ENCODE assay signal across 13 cellular contexts in the genomic region with DNA sequence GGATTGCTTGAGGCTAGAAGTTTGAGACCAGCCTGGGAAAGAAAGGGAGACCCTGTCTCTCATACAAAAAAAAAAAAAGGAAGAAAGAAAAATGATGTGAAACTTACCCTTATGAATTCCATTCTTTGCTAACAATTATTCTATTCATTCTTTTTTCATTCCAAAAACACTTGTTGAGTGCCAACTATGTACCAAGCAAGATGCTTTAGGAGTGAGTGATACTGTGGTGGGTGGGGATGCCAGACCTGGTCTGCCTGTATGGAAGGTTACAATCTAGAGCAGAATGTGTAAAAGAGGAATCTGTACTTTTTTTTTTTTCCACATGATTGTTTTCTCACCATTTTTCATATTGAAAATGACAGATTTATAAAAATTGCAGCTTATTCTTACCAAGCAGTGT.
A peak's percentile ranks its signal among the peaks of the same experiment; 100 is the strongest.
DNase-seq lines count a peak whose midpoint lies in the region; ATAC-seq and TF ChIP-seq lines count a peak whose summit lies in the region.
"Had no signal": no experiment of that assay in that cellular context is flagged by ENCODE, and none has a peak within 500 bp of the region (broad histone marks: within the 10 kb centered on the region; RNA-seq: fewer than 3 reads in every experiment).

No MANE protein-coding gene starts in this region.

- peaks cover 85% of the 10 kb centered on the region for H3K4me1 Mint-ChIP-seq in CD4-positive, alpha-beta T cell (ENCODE audit: low read depth)
- peaks cover 11% of the 10 kb centered on the region for H3K4me1 Mint-ChIP-seq in stimulated activated effector memory CD8-positive, alpha-beta T cell treated with anti-CD3 and anti-CD28 coated beads, Interleukin-12 subunit alpha, Interleukin-12 subunit beta, amount 100 ng/mL, for 72 hours

- no peak for ATAC-seq in CD4-positive, alpha-beta T cell (ENCODE audit: poor library complexity)
- no peak for ATAC-seq in stimulated activated effector memory CD8-positive, alpha-beta T cell treated with anti-CD3 and anti-CD28 coated beads, Interleukin-12 subunit alpha, Interleukin-12 subunit beta, amount 100 ng/mL, for 72 hours
- ATAC-seq in GM18861 (IDR thresholded peaks at IDR 0.05; ENCODE audit: unreplicated experiment) = no peak

- CTCF ChIA-PET in CD4-positive, alpha-beta T cell (lab: Charles Lee) = interaction anchor here (0.7 to 6.6 kb wide), 6 partner anchors 14 to 716 kb away, joined by 3 to 65 read pairs (median 4); no protein-coding TSS in a partner anchor

- H2AFZ ChIP-seq in OCI-LY3 (ENCODE audit: low read depth, low read length) = no peak overlapping the region

- H3K4me3 Mint-ChIP-seq in CD4-positive, alpha-beta T cell = peak overlapping the region; percentile 22
- H3K4me3 Mint-ChIP-seq in stimulated activated effector memory CD8-positive, alpha-beta T cell treated with anti-CD3 and anti-CD28 coated beads, Interleukin-12 subunit alpha, Interleukin-12 subunit beta, amount 100 ng/mL, for 72 hours = no peak overlapping the region

- H3K27ac Mint-ChIP-seq in CD4-positive, alpha-beta T cell = peak overlapping the region; percentile 80
- H3K27ac Mint-ChIP-seq in stimulated activated effector memory CD8-positive, alpha-beta T cell treated with anti-CD3 and anti-CD28 coated beads, Interleukin-12 subunit alpha, Interleukin-12 subunit beta, amount 100 ng/mL, for 72 hours = peak overlapping the region; percentile 65

- no peak overlapping the region for H3K4me3 ChIP-seq in OCI-LY3 (ENCODE audit: low read length)
- H3K4me3 ChIP-seq: cardiac muscle cell had no signal

- H3K9ac ChIP-seq in OCI-LY3 (ENCODE audit: low read length) = no peak overlapping the region

- H3K4me1 ChIP-seq in OCI-LY3 (ENCODE audit: low read length) = peaks cover 13% of the 10 kb centered on the region

- no peaks in the 10 kb centered on the region for H3K9me3 Mint-ChIP-seq in CD4-positive, alpha-beta T cell
- no peaks in the 10 kb centered on the region for H3K9me3 Mint-ChIP-seq in stimulated activated effector memory CD8-positive, alpha-beta T cell treated with anti-CD3 and anti-CD28 coated beads, Interleukin-12 subunit alpha, Interleukin-12 subunit beta, amount 100 ng/mL, for 72 hours

- H3K36me3 Mint-ChIP-seq in CD4-positive, alpha-beta T cell (ENCODE audit: low read depth) = peaks cover 96% of the 10 kb centered on the region
- H3K36me3 Mint-ChIP-seq in stimulated activated effector memory CD8-positive, alpha-beta T cell treated with anti-CD3 and anti-CD28 coated beads, Interleukin-12 subunit alpha, Interleukin-12 subunit beta, amount 100 ng/mL, for 72 hours = peaks cover 60% of the 10 kb centered on the region

- TF ChIP-seq CTCF in CD4-positive, alpha-beta T cell (IDR thresholded peaks at IDR 0.05) = no peak
- TF ChIP-seq CTCF in OCI-LY3 (IDR thresholded peaks at IDR 0.05; ENCODE audit: low read depth, low read length) = no peak

- H3K4me2 ChIP-seq in OCI-LY3 (ENCODE audit: low read length) = no peak overlapping the region

- DNase-seq in CD4-positive, alpha-beta T cell = no peak
- no peak for DNase-seq in stimulated activated effector memory CD8-positive, alpha-beta T cell treated with anti-CD3 and anti-CD28 coated beads, Interleukin-12 subunit alpha, Interleukin-12 subunit beta, amount 100 ng/mL, for 72 hours (ENCODE audit: low spot score in 2 of 2)
- DNase-seq in SHP77 treated with DMSO at 0.1 percent for 48 hours (lab: John Stamatoyannopoulos, UW) (no peak), NCI-H2029 (lab: John Stamatoyannopoulos, UW) (no peak), RPMI8226 (no peak)
- DNase-seq: mesendoderm, NCI-H226, posterior cingulate gyrus had no signal

- POLR2A ChIA-PET in CD4-positive, alpha-beta T cell (lab: Charles Lee) = interaction anchor here (1.1 to 10.4 kb wide), 6 partner anchors 9 to 146 kb away, joined by 3 to 181 read pairs (median 8); no protein-coding TSS in a partner anchor

- H3K79me2 ChIP-seq in OCI-LY3 (ENCODE audit: low read length) = no peaks in the 10 kb centered on the region

- H3K9me3 ChIP-seq in CD4-positive, alpha-beta T cell (ENCODE audit: control insufficient read depth, low read length) = no peaks in the 10 kb centered on the region
- no peaks in the 10 kb centered on the region for H3K9me3 ChIP-seq in OCI-LY3 (ENCODE audit: insufficient read depth, low read length)

- peaks cover 40% of the 10 kb centered on the region for H3K36me3 ChIP-seq in OCI-LY3 (replicated peaks; ENCODE audit: low read depth, low read length)

- intact Hi-C loops in CD4-positive, alpha-beta T cell (cut with DNase I, micrococcal nuclease) = loop anchor here in 1 of 2 experiments (5.0 kb wide), 1 partner anchor 96 kb away; no protein-coding TSS in a partner anchor

- H3K27ac ChIP-seq in CD4-positive, alpha-beta T cell (ENCODE audit: low read depth, low read length) = no peak overlapping the region
- H3K27ac ChIP-seq in OCI-LY3 (ENCODE audit: low read length) (0 out of 2 replicates have a peak overlapping the region, but pooled peaks have one; percentile 6), cingulate gyrus (ENCODE audit: low read depth, low read length) (peak overlapping the region; percentile 58)
- H3K27ac ChIP-seq: HL-60 had no signal

- H3K27me3 ChIP-seq in CD4-positive, alpha-beta T cell (ENCODE audit: control insufficient read depth, insufficient read depth, low read length) = no peaks in the 10 kb centered on the region
- H3K27me3 ChIP-seq in OCI-LY3 (ENCODE audit: low read depth, low read length) = no peaks in the 10 kb centered on the region
- H3K27me3 ChIP-seq: cardiac muscle cell had no signal

- H4K20me1 ChIP-seq in OCI-LY3 (ENCODE audit: insufficient read depth, low read length) = no peaks in the 10 kb centered on the region

- H3K27me3 Mint-ChIP-seq in CD4-positive, alpha-beta T cell = no peaks in the 10 kb centered on the region
